Comparison of ENCODE assay signal across 19 cellular contexts in the genomic region with DNA sequence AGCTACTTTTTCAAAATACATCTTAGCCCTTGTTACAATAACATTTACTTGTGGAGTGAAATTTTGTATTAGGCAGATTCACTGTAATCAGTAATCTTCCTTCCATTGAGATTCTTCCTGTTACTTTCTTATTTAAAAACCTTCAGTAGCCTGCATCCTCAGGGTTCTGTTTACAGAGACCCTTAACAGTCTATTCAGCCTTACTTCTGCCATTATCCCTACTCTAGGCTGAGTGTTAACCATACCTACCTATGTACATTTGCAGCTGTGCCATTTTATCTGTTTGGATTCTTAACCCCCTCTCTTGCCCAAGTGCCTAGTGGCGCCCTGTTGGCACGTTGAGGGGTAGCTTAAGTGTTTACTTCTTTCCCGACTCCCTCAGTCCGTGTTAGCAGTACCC.
DNase-seq lines count a peak whose midpoint lies in the region; ATAC-seq, FAIRE-seq and TF ChIP-seq lines count a peak whose summit lies in the region.
"Had no signal": no experiment of that assay in that cellular context is flagged by ENCODE, and none has a peak within 500 bp of the region (broad histone marks: within the 10 kb centered on the region; RNA-seq: fewer than 3 reads in every experiment).

No MANE protein-coding gene starts in this region.

- no peaks in the 10 kb centered on the region; a peak in 1 of 4 replicates for H3K36me3 ChIP-seq in GM12878 (ENCODE audit: control insufficient read depth in 2 of 2, insufficient read depth in 2 of 2, low read length in 1 of 2)

- peak overlapping the region; percentile 68 for H3K4me2 ChIP-seq in GM12878 (ENCODE audit: control insufficient read depth, insufficient read depth)

- peak; percentile 2 for ATAC-seq in HG03565 (IDR thresholded peaks at IDR 0.05; ENCODE audit: unreplicated experiment)
- peak; percentile 31 for ATAC-seq in GM12878
- no peak for ATAC-seq in naive B cell (ENCODE audit: low read depth in 2 of 2)
- ATAC-seq in GM21515 (IDR thresholded peaks at IDR 0.05; ENCODE audit: unreplicated experiment): no peak
- ATAC-seq in foreskin keratinocyte: no peak
- ATAC-seq: HCT116 had no signal

- intact Hi-C loops in GM12878 (cut with micrococcal nuclease; ENCODE audit: unreplicated experiment): no loop called here

- no peak for TF ChIP-seq CTCF in GM12878 (IDR thresholded peaks at IDR 0.05 in 2 of 3, conservative IDR thresholded peaks at IDR 0.05 in 1 of 3; ENCODE audit: control insufficient read depth in 2 of 3, extremely low read depth in 1 of 3, insufficient read depth in 1 of 3, low read depth in 3 of 3, low read length in 3 of 3)
- no peak for TF ChIP-seq CTCF in foreskin keratinocyte (conservative IDR thresholded peaks at IDR 0.05)

- H3K9me3 Mint-ChIP-seq in naive B cell: no peaks in the 10 kb centered on the region
- H3K9me3 Mint-ChIP-seq: CD4-positive, alpha-beta T cell had no signal

- peak overlapping the region; percentile 28 to 92 (median 62) for H3K27ac Mint-ChIP-seq in naive B cell

- peak; percentile 57 for DNase-seq in DMS79 treated with DMSO at 0.1 percent for 48 hours (lab: John Stamatoyannopoulos, UW)
- no peak for DNase-seq in GM12878 (ENCODE audit: low read depth, low spot score)
- DNase-seq in naive B cell: no peak
- no peak for DNase-seq in activated naive CD4-positive, alpha-beta T cell treated with Interleukin-2 at 50 U/mL for 16 hours
- no peak for DNase-seq in foreskin keratinocyte
- no peak for DNase-seq in inferior parietal cortex (ENCODE audit: extremely low spot score)
- DNase-seq: Calu3; CD4-positive, alpha-beta T cell; DND-41; GF-D8; KBM-7; NCI-H1048; NCI-H1694; NCI-H2171; NCI-H510A treated with DMSO at 0.1 percent for 48 hours; SHP77 treated with DMSO at 0.1 percent for 48 hours had no signal

- H3K4me3 Mint-ChIP-seq in naive B cell: peak overlapping the region; percentile 7 to 66 (median 27)
- H3K4me3 Mint-ChIP-seq: CD4-positive, alpha-beta T cell had no signal

- peaks cover 72 to 94% (median 83%) of the 10 kb centered on the region in 3 donors for H3K4me1 Mint-ChIP-seq in naive B cell

- no peak overlapping the region for H2AFZ ChIP-seq in GM12878 (ENCODE audit: control insufficient read depth, low read depth, low read length)

- WGBS in GM12878 (ENCODE audit: insufficient coverage, insufficient replicate concordance, low lambda C conversion rate, missing lambda C conversion rate): 95% methylated on average over 4 of the region's 4 CpGs

- FAIRE-seq in GM12878 (lab: Jason Lieb, UNC): no peak

- POLR2A ChIA-PET in GM12878 (lab: Charles Lee): interaction anchor here (0.6 to 2.7 kb wide), 17 partner anchors 10 to 73 kb away, joined by 3 to 16 read pairs (median 4); no protein-coding TSS in a partner anchor

- CTCF ChIA-PET in GM12878 (lab: Yijun Ruan, JAX): interaction anchor here (0.5 to 2.2 kb wide), 10 partner anchors 8 to 320 kb away, joined by 3 to 9 read pairs (median 4); no protein-coding TSS in a partner anchor

- H3K9me3 ChIP-seq in GM12878 (replicated peaks; ENCODE audit: control insufficient read depth, insufficient read depth, low read length): no peaks in the 10 kb centered on the region

- no peak for TF ChIP-seq RAD21 in GM12878 (IDR thresholded peaks at IDR 0.05; ENCODE audit: insufficient read depth, low read depth, low read length)

- H3K4me3 ChIP-seq in GM12878: no peak overlapping the region

- RAD21 ChIA-PET in GM12878 (lab: Charles Lee; ENCODE audit: unreplicated experiment): interaction anchor here (0.9 to 5.5 kb wide), 16 partner anchors 14 to 72 kb away, joined by 3 to 22 read pairs (median 5); partner anchors contain the start of gene LRCH1

- peaks cover 93% of the 10 kb centered on the region for H3K79me2 ChIP-seq in GM12878 (ENCODE audit: control insufficient read depth, insufficient read depth, low read length)

- no TSS peak for BruUV-seq in GM12878 (replicated peaks; lab: Mats Ljungman, UMichigan)

- no peak for TF ChIP-seq POLR2A in GM12878 (IDR thresholded peaks at IDR 0.05; ENCODE audit: low read depth, low read length)

- no peaks in the 10 kb centered on the region for H4K20me1 ChIP-seq in GM12878 (ENCODE audit: control insufficient read depth, insufficient read depth)

- SMC1A ChIA-PET in GM12878 (lab: Charles Lee; ENCODE audit: uncharacterized antibody, unreplicated experiment): interaction anchor here (0.7 to 9.0 kb wide), 17 partner anchors 9 to 75 kb away, joined by 3 to 170 read pairs (median 6); no protein-coding TSS in a partner anchor

- H3K27ac ChIP-seq in GM12878 (ENCODE audit: control insufficient read depth, insufficient read depth) (peak overlapping the region; percentile 73), foreskin keratinocyte (no peak overlapping the region)

- no peak overlapping the region for H3K9ac ChIP-seq in GM12878 (ENCODE audit: control insufficient read depth, insufficient read depth, low read length)

- H3K4me1 ChIP-seq in GM12878 (ENCODE audit: control insufficient read depth, insufficient read depth, low read length) (peaks cover 48% of the 10 kb centered on the region), foreskin keratinocyte (peaks cover 25% of the 10 kb centered on the region)

- H3K27me3 ChIP-seq in GM12878 (replicated peaks in 1 of 2; ENCODE audit: control insufficient read depth in 2 of 2, insufficient read depth in 2 of 2, low read length in 1 of 2) (no peaks in the 10 kb centered on the region), foreskin keratinocyte (no peaks in the 10 kb centered on the region)

- H3K36me3 Mint-ChIP-seq in naive B cell: no peaks in the 10 kb centered on the region

- 0 out of 4 replicates have a peak, but pooled peaks of 1 of the 2 experiments have one; percentile 6 for TF ChIP-seq EP300 in GM12878 (IDR thresholded peaks at IDR 0.05; ENCODE audit: borderline replicate concordance in 1 of 2, control insufficient read depth in 1 of 2, low read depth in 2 of 2, low read length in 2 of 2)

- in situ Hi-C loops in GM12878 (cut with MboI): no loop called here

- no peaks in the 10 kb centered on the region for H3K27me3 Mint-ChIP-seq in naive B cell
- H3K27me3 Mint-ChIP-seq: CD4-positive, alpha-beta T cell had no signal

TF ChIP-seq in GM12878, 131 proteins besides CTCF, POLR2A, EP300 and RAD21 (continues in another document):
- no peak for TF ChIP-seq CREM (IDR thresholded peaks at IDR 0.05; ENCODE audit: low read depth)
- no peak for TF ChIP-seq RBBP5 (conservative IDR thresholded peaks at IDR 0.05)
- no peak for TF ChIP-seq GATAD2B (conservative IDR thresholded peaks at IDR 0.05; ENCODE audit: low read depth)
- TF ChIP-seq RCOR1 (conservative IDR thresholded peaks at IDR 0.05; ENCODE audit: low read depth, low read length): no peak
- no peak for TF ChIP-seq ASH2L (IDR thresholded peaks at IDR 0.05; ENCODE audit: borderline replicate concordance, low read depth)
- no peak for TF ChIP-seq BMI1 (IDR thresholded peaks at IDR 0.05; ENCODE audit: borderline replicate concordance)
- no peak for TF ChIP-seq PAX8 (IDR thresholded peaks at IDR 0.05)
- no peak for TF ChIP-seq SIN3A (IDR thresholded peaks at IDR 0.05; ENCODE audit: low read depth, low read length)
- no peak for TF ChIP-seq BACH1 (IDR thresholded peaks at IDR 0.05; ENCODE audit: borderline replicate concordance)
- no peak for TF ChIP-seq SP1 (IDR thresholded peaks at IDR 0.05; ENCODE audit: low read depth, low read length)
- TF ChIP-seq, protein P1, sequence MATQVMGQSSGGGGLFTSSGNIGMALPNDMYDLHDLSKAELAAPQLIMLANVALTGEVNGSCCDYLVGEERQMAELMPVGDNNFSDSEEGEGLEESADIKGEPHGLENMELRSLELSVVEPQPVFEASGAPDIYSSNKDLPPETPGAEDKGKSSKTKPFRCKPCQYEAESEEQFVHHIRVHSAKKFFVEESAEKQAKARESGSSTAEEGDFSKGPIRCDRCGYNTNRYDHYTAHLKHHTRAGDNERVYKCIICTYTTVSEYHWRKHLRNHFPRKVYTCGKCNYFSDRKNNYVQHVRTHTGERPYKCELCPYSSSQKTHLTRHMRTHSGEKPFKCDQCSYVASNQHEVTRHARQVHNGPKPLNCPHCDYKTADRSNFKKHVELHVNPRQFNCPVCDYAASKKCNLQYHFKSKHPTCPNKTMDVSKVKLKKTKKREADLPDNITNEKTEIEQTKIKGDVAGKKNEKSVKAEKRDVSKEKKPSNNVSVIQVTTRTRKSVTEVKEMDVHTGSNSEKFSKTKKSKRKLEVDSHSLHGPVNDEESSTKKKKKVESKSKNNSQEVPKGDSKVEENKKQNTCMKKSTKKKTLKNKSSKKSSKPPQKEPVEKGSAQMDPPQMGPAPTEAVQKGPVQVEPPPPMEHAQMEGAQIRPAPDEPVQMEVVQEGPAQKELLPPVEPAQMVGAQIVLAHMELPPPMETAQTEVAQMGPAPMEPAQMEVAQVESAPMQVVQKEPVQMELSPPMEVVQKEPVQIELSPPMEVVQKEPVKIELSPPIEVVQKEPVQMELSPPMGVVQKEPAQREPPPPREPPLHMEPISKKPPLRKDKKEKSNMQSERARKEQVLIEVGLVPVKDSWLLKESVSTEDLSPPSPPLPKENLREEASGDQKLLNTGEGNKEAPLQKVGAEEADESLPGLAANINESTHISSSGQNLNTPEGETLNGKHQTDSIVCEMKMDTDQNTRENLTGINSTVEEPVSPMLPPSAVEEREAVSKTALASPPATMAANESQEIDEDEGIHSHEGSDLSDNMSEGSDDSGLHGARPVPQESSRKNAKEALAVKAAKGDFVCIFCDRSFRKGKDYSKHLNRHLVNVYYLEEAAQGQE (IDR thresholded peaks at IDR 0.05; ENCODE audit: low read depth, low read length): no peak
- TF ChIP-seq BRCA1 (IDR thresholded peaks at IDR 0.05; ENCODE audit: low read depth, low read length): no peak
- no peak for TF ChIP-seq SMARCA5 (IDR thresholded peaks at IDR 0.05)
- no peak for TF ChIP-seq USF2 (IDR thresholded peaks at IDR 0.05; ENCODE audit: borderline replicate concordance, low read depth, low read length)
- no peak for TF ChIP-seq KAT2A (conservative IDR thresholded peaks at IDR 0.05; ENCODE audit: control insufficient read depth, low read depth, low read length)
- TF ChIP-seq GABPA (IDR thresholded peaks at IDR 0.05; ENCODE audit: low read depth): no peak
- TF ChIP-seq HCFC1 (IDR thresholded peaks at IDR 0.05; ENCODE audit: low read length): no peak
- no peak for TF ChIP-seq CHD1 (IDR thresholded peaks at IDR 0.05; ENCODE audit: low read depth, low read length)
- TF ChIP-seq TCF7 (IDR thresholded peaks at IDR 0.05; ENCODE audit: borderline replicate concordance): no peak

Comparison
In these comparisons a context has a peak if more than half of its experiments do, and no peak if none do; other contexts are left out.
1. ATAC-seq: peak in HG03565 (single experiment) and GM12878 (single experiment); none in naive B cell (0 of 2), GM21515 (single experiment) and foreskin keratinocyte (single experiment).